In genomic region chr6:107114213-107114871, GRCh38 we compare ENCODE assay signal across 8 cellular contexts. TPM values are rescaled to one million over a fixed set of nuclear protein-coding genes. Genes with fewer than 3 reads are reported as not detected.
DNase-seq lines count a peak whose midpoint lies in the region; ATAC-seq and TF ChIP-seq lines count a peak whose summit lies in the region.

No MANE protein-coding gene starts in this region.

- TF ChIP-seq CTCF in GM12864 (IDR thresholded peaks at IDR 0.05; ENCODE audit: low read depth, low read length, missing control alignments) (peak; percentile 73), psoas muscle (IDR thresholded peaks at IDR 0.05) (peak; percentile 95), vagina (IDR thresholded peaks at IDR 0.05) (peak; percentile 68 to 88 (median 76))

- ATAC-seq in T-cell (replicated peaks in 1 of 4) (peak; percentile 68 to 76 (median 74)), left ventricle myocardium superior (peak; percentile 96), psoas muscle (peak; percentile 94 to 98 (median 96))

- H3K27me3 ChIP-seq in psoas muscle (ENCODE audit: insufficient read depth in 3 of 3, low read length in 2 of 3): no peaks in the 10 kb centered on the region
- no peaks in the 10 kb centered on the region for H3K27me3 ChIP-seq in vagina

- H3K27ac Mint-ChIP-seq in T-cell: no peak overlapping the region

- intact Hi-C loops in left ventricle myocardium superior (cut with micrococcal nuclease) (no loop called here), psoas muscle (cut with DNase I) (loop anchor here (1.0 to 5.0 kb wide), 3 partner anchors 37 to 87 kb away; partner anchors contain the start of gene MTRES1 (in 2 of the 2)), vagina (cut with DNase I) (no loop called here)

- H3K36me3 ChIP-seq in psoas muscle (ENCODE audit: insufficient read depth in 1 of 2, low read depth in 1 of 2) (no peaks in the 10 kb centered on the region), vagina (no peaks in the 10 kb centered on the region)

- WGBS in psoas muscle, 3 donors: 0 to 1% (median 0%) methylated on average over 58 to 101 of the region's 104 CpGs

- H3K27ac ChIP-seq in psoas muscle (peak overlapping the region; percentile 86), vagina (peak overlapping the region; percentile 76)

- CTCF ChIA-PET in HEK293T (lab: Yijun Ruan, JAX) (interaction anchor here (0.7 to 1.3 kb wide), 10 partner anchors 10 to 345 kb away, joined by 3 to 7 read pairs (median 3); partner anchors contain the start of gene PDSS2), T-cell (lab: Charles Lee) (interaction anchor here (0.5 to 1.1 kb wide), 7 partner anchors 24 to 1074 kb away, joined by 3 to 10 read pairs (median 4); partner anchors contain the start of gene MTRES1 (in 2 of the 2))

- H3K4me1 ChIP-seq in psoas muscle (peaks cover 12% of the 10 kb centered on the region), vagina (peaks cover 22% of the 10 kb centered on the region)

- POLR2A ChIA-PET in HEK293T (lab: Yijun Ruan, JAX) (interaction anchor here (0.6 to 1.0 kb wide), 6 partner anchors 32 to 345 kb away, joined by 3 to 7 read pairs (median 4); partner anchors contain the start of genes MTRES1 and PDSS2), T-cell (lab: Charles Lee) (interaction anchor here in 1 of 2 donors (0.6 kb wide), 1 partner anchor 53 kb away, joined by 3 read pairs; no protein-coding TSS in a partner anchor)

- no peaks in the 10 kb centered on the region for H3K9me3 Mint-ChIP-seq in T-cell

- peaks cover 12 to 19% (median 18%) of the 10 kb centered on the region in 3 donors for H3K4me1 Mint-ChIP-seq in T-cell

- DNase-seq in GM12864 (ENCODE audit: low read depth): no peak
- peak; percentile 86 for DNase-seq in HEK293T (ENCODE audit: extremely low spot score)
- DNase-seq in MV-4-11 (lab: John Stamatoyannopoulos, UW): peak; percentile 64
- peak; percentile 7 to 78 (median 47) for DNase-seq in T-cell
- DNase-seq in amniotic stem cell (lab: John Stamatoyannopoulos, UW): peak; percentile 71
- peak; percentile 95 for DNase-seq in left ventricle myocardium superior
- peak; percentile 90 to 93 for DNase-seq in psoas muscle
- DNase-seq in vagina (ENCODE audit: extremely low spot score in 2 of 2): no peak

- H3K27me3 Mint-ChIP-seq in T-cell: peaks cover 6 to 7% of the 10 kb centered on the region in 2 donors

- H3K36me3 Mint-ChIP-seq in T-cell: no peaks in the 10 kb centered on the region

- TF ChIP-seq POLR2A in vagina (IDR thresholded peaks at IDR 0.05): no peak

- H3K9me3 ChIP-seq in psoas muscle: no peaks in the 10 kb centered on the region
- H3K9me3 ChIP-seq in vagina: no peaks in the 10 kb centered on the region

- H3K4me3 Mint-ChIP-seq in T-cell: peak overlapping the region; percentile 76 to 81 (median 81)

- peak overlapping the region; percentile 67 for H3K4me3 ChIP-seq in GM12864 (ENCODE audit: low read depth, low read length)
- H3K4me3 ChIP-seq in psoas muscle: peak overlapping the region; percentile 94
- H3K4me3 ChIP-seq in vagina: peak overlapping the region; percentile 67 to 95

TF ChIP-seq in HEK293T, 16 proteins besides CTCF, POLR2A, EP300 and RAD21:
- TF ChIP-seq ZNF384 (IDR thresholded peaks at IDR 0.05) (no peak), TARDBP (IDR thresholded peaks at IDR 0.05) (peak; percentile 9; the same call in 1 of the 2 replicates)

RNA-seq across cellular contexts. Expression of gene BEND3, which starts 1.0 kb away (rescaled TPM):
- 1 to 10 TPM; 1.1 to 2.0 (median 1.5) TPM for total RNA-seq in T-cell
- total RNA-seq in left ventricle myocardium superior: 1.2 TPM
- 1 to 10 TPM; 1.6 to 3.8 (median 1.7) TPM for total RNA-seq in psoas muscle
- polyA plus RNA-seq in psoas muscle: 1 to 10 TPM in 2 of 3 donors, under 1 TPM in 1; 0.52 to 2.0 (median 1.0) TPM
- total RNA-seq in vagina: 2.0 TPM

Comparison
In these comparisons a context has a peak if more than half of its experiments do, and no peak if none do; other contexts are left out.
1. DNase-seq: peak in HEK293T (single experiment), MV-4-11 (single experiment), T-cell (34 of 34), amniotic stem cell (single experiment), left ventricle myocardium superior (single experiment) and psoas muscle (2 of 2); none in GM12864 (single experiment) and vagina (0 of 2).
2. intact Hi-C loops: an anchor here in psoas muscle (1.0 to 5.0 kb wide); none called in left ventricle myocardium superior and vagina.
3. Peak in every context shown above with its lines, with median percentiles within 50 percentile points of each other: H3K4me3 ChIP-seq, CTCF ChIP-seq and ATAC-seq.